ENCODE assay signal across 15 cellular contexts in the genomic region with DNA sequence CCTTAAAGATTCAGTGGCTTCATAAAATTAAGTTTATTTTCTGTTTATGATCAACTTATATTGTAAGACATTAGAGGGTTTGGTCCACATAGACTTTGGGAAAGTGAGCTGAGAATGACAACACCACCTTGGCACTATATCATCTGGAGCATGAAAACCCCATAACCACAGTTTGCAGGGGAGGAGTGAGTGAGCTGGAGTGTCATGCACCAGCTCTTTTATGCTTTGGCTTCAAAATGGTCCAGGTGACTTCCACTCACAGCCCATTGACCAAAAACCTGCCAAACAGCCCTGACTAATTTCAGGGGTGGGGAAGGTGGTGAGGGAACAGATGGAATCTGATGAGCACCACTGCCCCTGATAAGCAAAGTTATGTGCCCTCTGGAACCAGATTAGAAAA.
DNase-seq lines count a peak whose midpoint lies in the region; ATAC-seq and TF ChIP-seq lines count a peak whose summit lies in the region.
"Had no signal": no experiment of that assay in that cellular context is flagged by ENCODE, and none has a peak within 500 bp of the region (broad histone marks: within the 10 kb centered on the region; RNA-seq: fewer than 3 reads in every experiment).

No MANE protein-coding gene starts in this region.

- no peaks in the 10 kb centered on the region for H3K27me3 Mint-ChIP-seq in mesothelial cell of epicardium (ENCODE audit: low read depth)
- no peaks in the 10 kb centered on the region for H3K27me3 Mint-ChIP-seq in CD4-positive, alpha-beta memory T cell

- H3K4me3 ChIP-seq in CD4-positive, alpha-beta memory T cell (ENCODE audit: low read length in 2 of 2): no peak overlapping the region
- H3K4me3 ChIP-seq: GM23338 had no signal

- no peak for TF ChIP-seq CTCF in mesothelial cell of epicardium (IDR thresholded peaks at IDR 0.05; ENCODE audit: unreplicated experiment)

- no peaks in the 10 kb centered on the region for H3K36me3 ChIP-seq in CD4-positive, alpha-beta memory T cell (ENCODE audit: insufficient read depth, low read length)

- H3K4me1 Mint-ChIP-seq in mesothelial cell of epicardium: no peaks in the 10 kb centered on the region
- H3K4me1 Mint-ChIP-seq in CD4-positive, alpha-beta memory T cell: no peaks in the 10 kb centered on the region
- H3K4me1 Mint-ChIP-seq: GM23338, H9 had no signal

- no peaks in the 10 kb centered on the region for H3K36me3 Mint-ChIP-seq in mesothelial cell of epicardium
- H3K36me3 Mint-ChIP-seq in CD4-positive, alpha-beta memory T cell: no peaks in the 10 kb centered on the region
- H3K36me3 Mint-ChIP-seq: CD8-positive, alpha-beta T cell had no signal

- no peak overlapping the region for H3K27ac Mint-ChIP-seq in mesothelial cell of epicardium
- no peak overlapping the region for H3K27ac Mint-ChIP-seq in CD4-positive, alpha-beta memory T cell
- H3K27ac Mint-ChIP-seq: CD8-positive, alpha-beta T cell; GM23338; H9 had no signal

- no peak overlapping the region for H3K27ac ChIP-seq in CD4-positive, alpha-beta memory T cell (ENCODE audit: low read depth, low read length)

- intact Hi-C loops in posterior cingulate gyrus (cut with DNase I): no loop called here
- intact Hi-C loops in CD4-positive, alpha-beta memory T cell (cut with micrococcal nuclease): no loop called here

- CTCF ChIA-PET in CD4-positive, alpha-beta memory T cell (lab: Charles Lee; ENCODE audit: partially characterized antibody): no interaction called here

- H3K27me3 ChIP-seq in CD4-positive, alpha-beta memory T cell (ENCODE audit: insufficient read depth, low read length): no peaks in the 10 kb centered on the region

- POLR2A ChIA-PET in CD4-positive, alpha-beta memory T cell (lab: Charles Lee; ENCODE audit: partially characterized antibody): no interaction called here

- H3K9me3 Mint-ChIP-seq in mesothelial cell of epicardium: peaks cover 19% of the 10 kb centered on the region
- peaks cover 0 to 22% (median 9%) of the 10 kb centered on the region in 8 donors for H3K9me3 Mint-ChIP-seq in CD4-positive, alpha-beta memory T cell
- H3K9me3 Mint-ChIP-seq: GM23338, H9 had no signal

- H3K4me3 Mint-ChIP-seq in mesothelial cell of epicardium: no peak overlapping the region
- H3K4me3 Mint-ChIP-seq in CD4-positive, alpha-beta memory T cell: no peak overlapping the region
- H3K4me3 Mint-ChIP-seq: CD8-positive, alpha-beta T cell; GM23338; H9 had no signal

- DNase-seq in NCI-H69 (lab: John Stamatoyannopoulos, UW) (peak; percentile 21), glomerular visceral epithelial cell (ENCODE audit: extremely low spot score) (peak; percentile 65), kidney tubule cell (ENCODE audit: low spot score) (peak; percentile 71), posterior cingulate gyrus (no peak), mesothelial cell of epicardium (ENCODE audit: low spot score in 2 of 2, unreplicated experiment in 2 of 2) (no peak)
- DNase-seq in CD4-positive, alpha-beta memory T cell: no peak
- DNase-seq: C1 segment of cervical spinal cord; Caco-2; CD8-positive, alpha-beta T cell; DMS153; DND-41; H9 had no signal

- ATAC-seq in GM18511 (IDR thresholded peaks at IDR 0.05; ENCODE audit: unreplicated experiment): no peak
- ATAC-seq: CD8-positive, alpha-beta T cell; GM23338; HCT116 had no signal

- no peaks in the 10 kb centered on the region for H3K9me3 ChIP-seq in CD4-positive, alpha-beta memory T cell (ENCODE audit: control insufficient read depth in 1 of 2, low read length in 2 of 2)
- H3K9me3 ChIP-seq: Caco-2 had no signal

- no peaks in the 10 kb centered on the region for H3K4me1 ChIP-seq in CD4-positive, alpha-beta memory T cell (ENCODE audit: insufficient read depth, low read length)
- H3K4me1 ChIP-seq: Caco-2 had no signal

Comparison
In these comparisons a context has a peak if more than half of its experiments do, and no peak if none do; other contexts are left out.
1. DNase-seq: peak in NCI-H69 (single experiment), glomerular visceral epithelial cell (single experiment) and kidney tubule cell (single experiment); none in posterior cingulate gyrus (0 of 10), mesothelial cell of epicardium (0 of 2) and CD4-positive, alpha-beta memory T cell (0 of 5).